ENCODE assay signal across 9 cellular contexts in the genomic region with DNA sequence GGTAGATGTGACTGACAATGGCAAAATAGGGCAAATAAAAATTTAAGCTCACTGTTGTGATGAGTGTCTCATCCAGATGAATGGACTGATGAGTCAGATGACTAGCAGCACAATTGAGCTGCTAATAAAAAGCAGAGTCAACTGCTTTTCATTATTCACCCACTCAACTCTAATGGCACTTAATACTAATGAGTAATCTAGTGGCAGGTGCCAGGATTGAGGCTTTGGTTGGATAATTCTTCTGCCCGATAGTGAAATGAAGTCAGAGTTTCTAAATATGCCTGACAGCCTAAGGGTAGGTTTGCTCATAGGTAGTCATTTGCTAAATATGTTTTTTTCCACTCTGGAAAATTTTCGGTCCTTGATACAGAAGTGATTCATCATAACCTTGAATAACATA. TPM values are rescaled to one million over a fixed set of nuclear protein-coding genes. Genes with fewer than 3 reads are reported as not detected.
DNase-seq lines count a peak whose midpoint lies in the region; ATAC-seq and TF ChIP-seq lines count a peak whose summit lies in the region.
"Had no signal": no experiment of that assay in that cellular context is flagged by ENCODE, and none has a peak within 500 bp of the region (broad histone marks: within the 10 kb centered on the region; RNA-seq: fewer than 3 reads in every experiment).

No MANE protein-coding gene starts in this region.

- no peak overlapping the region for H3K9ac ChIP-seq in MM.1S (ENCODE audit: low read length)

- POLR2A ChIA-PET in naive thymus-derived CD4-positive, alpha-beta T cell (lab: Charles Lee), result interaction anchor here (0.6 to 5.7 kb wide), 2 partner anchors 10 to 21 kb away, joined by 5 to 49 read pairs; a partner anchor contains a TSS

- H3K79me2 ChIP-seq in MM.1S (ENCODE audit: low read length), result peaks cover 99% of the 10 kb centered on the region

- H3K4me3 Mint-ChIP-seq in brain, result peak overlapping the region in 2 of 5 experiments; percentile 35 to 37
- H3K4me3 Mint-ChIP-seq in naive thymus-derived CD4-positive, alpha-beta T cell, result peak overlapping the region in 7 of 10 donors; percentile 51 to 98 (median 76)

- no peaks in the 10 kb centered on the region for H3K27me3 Mint-ChIP-seq in brain
- H3K27me3 Mint-ChIP-seq in naive thymus-derived CD4-positive, alpha-beta T cell, result no peaks in the 10 kb centered on the region

- H3K27ac Mint-ChIP-seq in brain, result peak overlapping the region in 3 of 5 experiments; percentile 8 to 81 (median 75)
- H3K27ac Mint-ChIP-seq in naive thymus-derived CD4-positive, alpha-beta T cell, result peak overlapping the region in 4 of 9 donors; percentile 48 to 91 (median 62)

- ATAC-seq in naive thymus-derived CD4-positive, alpha-beta T cell, result no peak
- ATAC-seq in GM18868 (IDR thresholded peaks at IDR 0.05; ENCODE audit: unreplicated experiment), result no peak
- no peak for ATAC-seq in HG03039 (IDR thresholded peaks at IDR 0.05; ENCODE audit: unreplicated experiment)
- no peak for ATAC-seq in GM21717 (IDR thresholded peaks at IDR 0.05; ENCODE audit: unreplicated experiment)

- H3K36me3 Mint-ChIP-seq in brain, result peaks cover 31% of the 10 kb centered on the region
- peaks cover 0 to 27% (median 15%) of the 10 kb centered on the region in 5 donors for H3K36me3 Mint-ChIP-seq in naive thymus-derived CD4-positive, alpha-beta T cell

- H3K9me3 Mint-ChIP-seq in brain, result no peaks in the 10 kb centered on the region
- no peaks in the 10 kb centered on the region for H3K9me3 Mint-ChIP-seq in naive thymus-derived CD4-positive, alpha-beta T cell

- H3K27ac ChIP-seq in naive thymus-derived CD4-positive, alpha-beta T cell (ENCODE audit: low read depth, low read length), result no peak overlapping the region
- no peak overlapping the region for H3K27ac ChIP-seq in MM.1S (ENCODE audit: low read length)

- peaks cover 62% of the 10 kb centered on the region for H4K20me1 ChIP-seq in MM.1S (ENCODE audit: insufficient read depth, low read length)

- no peaks in the 10 kb centered on the region for H3K9me2 ChIP-seq in MM.1S (replicated peaks; ENCODE audit: insufficient read depth, low read length)

- CTCF ChIA-PET in naive thymus-derived CD4-positive, alpha-beta T cell (lab: Charles Lee), result no interaction called here

- H2AFZ ChIP-seq in MM.1S (ENCODE audit: low read length), result no peak overlapping the region

- peaks cover 59% of the 10 kb centered on the region for H3K4me1 Mint-ChIP-seq in brain
- peaks cover 29 to 83% (median 63%) of the 10 kb centered on the region in 7 donors for H3K4me1 Mint-ChIP-seq in naive thymus-derived CD4-positive, alpha-beta T cell

- TF ChIP-seq CTCF in brain (conservative IDR thresholded peaks at IDR 0.05) (no peak), MM.1S (IDR thresholded peaks at IDR 0.05; ENCODE audit: low read length) (no peak)

- peaks cover 20 to 28% of the 10 kb centered on the region in 2 donors for H3K4me1 ChIP-seq in naive thymus-derived CD4-positive, alpha-beta T cell (ENCODE audit: control insufficient read depth in 2 of 2, insufficient read depth in 2 of 2, low read length in 2 of 2)
- peaks cover 21% of the 10 kb centered on the region; the same call in 1 of the 2 replicates for H3K4me1 ChIP-seq in MM.1S (ENCODE audit: low read length)

- H3K9me3 ChIP-seq in naive thymus-derived CD4-positive, alpha-beta T cell (ENCODE audit: control insufficient read depth in 2 of 3, low read length in 3 of 3), result no peaks in the 10 kb centered on the region
- H3K9me3 ChIP-seq in MM.1S (replicated peaks; ENCODE audit: insufficient read depth, low read length), result no peaks in the 10 kb centered on the region

- H3K4me3 ChIP-seq in naive thymus-derived CD4-positive, alpha-beta T cell (ENCODE audit: low read length), result no peak overlapping the region
- H3K4me3 ChIP-seq in MM.1S (ENCODE audit: low read length), result no peak overlapping the region

- H3K4me2 ChIP-seq in MM.1S (ENCODE audit: low read depth, low read length), result no peak overlapping the region

- H3F3A ChIP-seq in MM.1S (ENCODE audit: insufficient read depth, low read length), result no peaks in the 10 kb centered on the region

- intact Hi-C loops in naive thymus-derived CD4-positive, alpha-beta T cell (cut with micrococcal nuclease), result no loop called here

- H3K36me3 ChIP-seq in naive thymus-derived CD4-positive, alpha-beta T cell (ENCODE audit: control insufficient read depth in 2 of 3, insufficient read depth in 3 of 3, low read length in 3 of 3), result peaks cover 16 to 47% (median 24%) of the 10 kb centered on the region in 3 experiments
- H3K36me3 ChIP-seq in MM.1S (replicated peaks; ENCODE audit: insufficient read depth, low read length), result peaks cover 4% of the 10 kb centered on the region; the same call in 1 of the 2 replicates

- peak; percentile 28 for DNase-seq in COLO829 (ENCODE audit: low spot score)
- peak; percentile 72 for DNase-seq in NCI-H146 (lab: John Stamatoyannopoulos, UW)
- DNase-seq in naive thymus-derived CD4-positive, alpha-beta T cell, result peak in 1 of 9 donors; percentile 20
- no peak for DNase-seq in MM.1S
- DNase-seq: activated CD4-positive, alpha-beta T cell treated with anti-CD3 and anti-CD28 coated beads, Interleukin-2, amount 50 U/mL, for 48 hours had no signal

- H3K27me3 ChIP-seq in naive thymus-derived CD4-positive, alpha-beta T cell (ENCODE audit: control insufficient read depth in 2 of 2, insufficient read depth in 2 of 2, low read length in 2 of 2), result no peaks in the 10 kb centered on the region
- no peaks in the 10 kb centered on the region for H3K27me3 ChIP-seq in MM.1S (replicated peaks; ENCODE audit: insufficient read depth, low read length)

RNA-seq across cellular contexts. Expression of a gene that starts 10.4 kb away (rescaled TPM):
- 24.4 TPM for polyA plus RNA-seq in brain (ENCODE audit: insufficient read depth, low read depth, low replicate concordance)
- 100 to 1,000 TPM; 313 to 520 (median 424) TPM for total RNA-seq in naive thymus-derived CD4-positive, alpha-beta T cell
- 10 to 100 TPM; 30.5 to 40.4 TPM for polyA plus RNA-seq in naive thymus-derived CD4-positive, alpha-beta T cell

RNA-seq across cellular contexts. Expression of a gene that starts 34.9 kb away (rescaled TPM):
- polyA plus RNA-seq in brain (ENCODE audit: insufficient read depth, low read depth, low replicate concordance), result 0.15 TPM
- 10 to 100 TPM in 2 of 5 experiments, 1 to 10 TPM in 3; 2.5 to 14.7 (median 6.4) TPM for total RNA-seq in naive thymus-derived CD4-positive, alpha-beta T cell
- polyA plus RNA-seq in naive thymus-derived CD4-positive, alpha-beta T cell, result under 1 TPM; 0.08 to 0.84 TPM
